8 cellular contexts compared by ENCODE assay signal in genomic region chr2:206160807-206161179, GRCh38. TPM values are rescaled to one million over a fixed set of nuclear protein-coding genes. Genes with fewer than 3 reads are reported as not detected.
A peak's percentile ranks its signal among the peaks of the same experiment; 100 is the strongest.
DNase-seq lines count a peak whose midpoint lies in the region; ATAC-seq and TF ChIP-seq lines count a peak whose summit lies in the region.

No MANE protein-coding gene starts in this region.

- peaks cover 68% of the 10 kb centered on the region for H3K36me3 Mint-ChIP-seq in Calu3 (ENCODE audit: insufficient read depth, unreplicated experiment)

- H3K9me3 ChIP-seq in Panc1 (ENCODE audit: control insufficient read depth, insufficient read depth, low read depth, low read length) (no peaks in the 10 kb centered on the region), endocrine pancreas (ENCODE audit: control insufficient read depth, low read length) (no peaks in the 10 kb centered on the region), ovary (no peaks in the 10 kb centered on the region)

- POLR2A ChIA-PET in Panc1 (lab: Charles Lee) = no interaction called here

- peak overlapping the region; percentile 8 for H3K9ac ChIP-seq in endocrine pancreas (ENCODE audit: control insufficient read depth, insufficient read depth, low read length)

- no peaks in the 10 kb centered on the region for H3K27me3 Mint-ChIP-seq in Calu3 (ENCODE audit: unreplicated experiment)

- H3K27me3 ChIP-seq in Panc1 (ENCODE audit: control insufficient read depth, insufficient read depth, low read length) (no peaks in the 10 kb centered on the region), endocrine pancreas (ENCODE audit: control insufficient read depth, insufficient read depth, low read length) (no peaks in the 10 kb centered on the region), ovary (no peaks in the 10 kb centered on the region)

- BruUV-seq in Calu3 (replicated peaks; lab: Mats Ljungman, UMichigan) (no TSS peak), Panc1 (replicated peaks; lab: Mats Ljungman, UMichigan) (no TSS peak)

- intact Hi-C loops in Calu3 (cut with micrococcal nuclease; ENCODE audit: unreplicated experiment) = loop anchor here (10.0 kb wide), 1 partner anchor 394 kb away; no protein-coding TSS in a partner anchor
- intact Hi-C loops in Panc1 (cut with micrococcal nuclease; ENCODE audit: unreplicated experiment) = loop anchor here (5.0 kb wide), 1 partner anchor 102 kb away; no protein-coding TSS in a partner anchor
- intact Hi-C loops in ovary (cut with DNase I) = no loop called here
- intact Hi-C loops in lower leg skin (cut with DNase I; ENCODE audit: low total_unique reads) = loop anchor here (5.0 kb wide), 1 partner anchor 97 kb away; no protein-coding TSS in a partner anchor

- no peak for TF ChIP-seq CTCF in Calu3 (IDR thresholded peaks at IDR 0.05; ENCODE audit: unreplicated experiment)
- no peak for TF ChIP-seq CTCF in Panc1 (IDR thresholded peaks at IDR 0.05)
- TF ChIP-seq CTCF in ovary (IDR thresholded peaks at IDR 0.05) = no peak
- no peak for TF ChIP-seq CTCF in lower leg skin (IDR thresholded peaks at IDR 0.05)

- peaks cover 20% of the 10 kb centered on the region for H3K4me1 Mint-ChIP-seq in Calu3 (ENCODE audit: low read depth, unreplicated experiment)

- peak overlapping the region; percentile 78 for H3K4me3 Mint-ChIP-seq in Calu3 (ENCODE audit: low read depth, unreplicated experiment)

- H3K4me3 ChIP-seq in Panc1 (ENCODE audit: low read depth in 2 of 2, low read length in 2 of 2) (peak overlapping the region; percentile 99 to 100), endocrine pancreas (ENCODE audit: control insufficient read depth, insufficient read depth, low read length) (peak overlapping the region; percentile 77), ovary (peak overlapping the region; percentile 90), lower leg skin (ENCODE audit: low read depth, poor library complexity, severe bottlenecking) (no peak overlapping the region)

- peak overlapping the region; percentile 97 for H3K27ac Mint-ChIP-seq in Calu3 (ENCODE audit: unreplicated experiment)

- H3K27ac ChIP-seq in Panc1 (ENCODE audit: low read length) (peak overlapping the region; percentile 99), ovary (no peak overlapping the region)

- no peak for TF ChIP-seq EP300 in ovary (IDR thresholded peaks at IDR 0.05)

- H3K4me1 ChIP-seq in Panc1 (ENCODE audit: control insufficient read depth, insufficient read depth, low read length) = peaks cover 22% of the 10 kb centered on the region
- H3K4me1 ChIP-seq in endocrine pancreas (ENCODE audit: control insufficient read depth, insufficient read depth, low read length) = peaks cover 7% of the 10 kb centered on the region
- H3K4me1 ChIP-seq in ovary (ENCODE audit: insufficient read depth) = peaks cover 10% of the 10 kb centered on the region

- WGBS in ovary, 3 donors = 32 to 35% (median 35%) methylated on average over 2 of the region's 2 CpGs
- 57 to 64% methylated on average over 2 of the region's 2 CpGs for WGBS in lower leg skin, 2 donors

- H3K9me3 Mint-ChIP-seq in Calu3 (ENCODE audit: low read depth, unreplicated experiment) = no peaks in the 10 kb centered on the region

- no peak for TF ChIP-seq POLR2A in ovary (IDR thresholded peaks at IDR 0.05)
- no peak for TF ChIP-seq POLR2A in lower leg skin (IDR thresholded peaks at IDR 0.05)

- CTCF ChIA-PET in Calu3 (lab: Charles Lee) = interaction anchor here (0.5 to 1.5 kb wide), 3 partner anchors 15 to 129 kb away, joined by 3 read pairs; no protein-coding TSS in a partner anchor
- CTCF ChIA-PET in Panc1 (lab: Charles Lee) = no interaction called here

- in situ Hi-C loops in Panc1 (cut with HindIII; ENCODE audit: low pct_unique_long_range_greater_than_20kb, low sequenced_read_pairs) = no loop called here

- DNase-seq in Calu3 (no peak), Panc1 (ENCODE audit: low read depth, low spot score) (no peak), ovary (peak in 1 of 5 donors; percentile 40), DMS53 treated with DMSO at 0.1 percent for 48 hours (lab: John Stamatoyannopoulos, UW; ENCODE audit: unreplicated experiment) (no peak), lower leg skin (ENCODE audit: low spot score in 2 of 2) (no peak), NOMO-1 treated with dmso at 0.1 percent for 144 hours (lab: John Stamatoyannopoulos, UW; ENCODE audit: unreplicated experiment) (no peak)

- peaks cover 35% of the 10 kb centered on the region for H3K36me3 ChIP-seq in Panc1 (ENCODE audit: control insufficient read depth, insufficient read depth, low read length)
- H3K36me3 ChIP-seq in endocrine pancreas (ENCODE audit: control insufficient read depth, insufficient read depth, low read length) = no peaks in the 10 kb centered on the region
- no peaks in the 10 kb centered on the region for H3K36me3 ChIP-seq in ovary

- ATAC-seq in Panc1 (no peak), GM19023 (IDR thresholded peaks at IDR 0.05; ENCODE audit: unreplicated experiment) (no peak)

RNA-seq across cellular contexts. Expression of gene EEF1B2, which starts 1.1 kb away (rescaled TPM):
- 340 and 415 TPM in 2 replicates for total RNA-seq in Calu3 (2022)
- total RNA-seq in Panc1 (2021; ENCODE audit: unreplicated experiment) = 523 TPM
- polyA plus RNA-seq in Panc1 (2012; ENCODE audit: insufficient read length) = 470 TPM
- total RNA-seq in ovary = 100 to 1,000 TPM; 647 to 983 (median 768) TPM
- polyA plus RNA-seq in ovary = 1,000 to 10,000 TPM; 1,190 to 1,651 TPM
- total RNA-seq in lower leg skin = 100 to 1,000 TPM; 483 to 986 (median 575) TPM

RNA-seq across cellular contexts. Expression of gene NDUFS1, which starts 1.5 kb away (rescaled TPM):
- total RNA-seq in Calu3 (2022) = 79.2 and 81.0 TPM in 2 replicates
- total RNA-seq in Panc1 (2021; ENCODE audit: unreplicated experiment) = 106 TPM
- polyA plus RNA-seq in Panc1 (2012; ENCODE audit: insufficient read length) = 68.3 TPM
- 10 to 100 TPM; 29.6 to 75.7 (median 58.3) TPM for total RNA-seq in ovary
- polyA plus RNA-seq in ovary = 10 to 100 TPM; 17.3 to 86.7 TPM
- total RNA-seq in lower leg skin = 100 to 1,000 TPM in 1 of 4 donors, 10 to 100 TPM in 3; 62.5 to 105 (median 79.9) TPM

Comparison
In these comparisons a context has a peak if more than half of its experiments do, and no peak if none do; other contexts are left out.
1. intact Hi-C loops: an anchor here in Calu3 (10.0 kb wide), Panc1 (5.0 kb wide) and lower leg skin (5.0 kb wide); none called in ovary.